6 cellular contexts compared by ENCODE assay signal in genomic region chr9:41018948-41019347, GRCh38.
DNase-seq lines count a peak whose midpoint lies in the region; ATAC-seq and TF ChIP-seq lines count a peak whose summit lies in the region.
"Not testable (repeated sequence)": the region's sequence is repeated elsewhere in the genome, so short reads cannot be mapped to it uniquely, and the experiment has no call there.

No MANE protein-coding gene starts in this region.

- not testable (repeated sequence) for TF ChIP-seq POLR2A in heart left ventricle (IDR thresholded peaks at IDR 0.05); thyroid gland (IDR thresholded peaks at IDR 0.05)

- not testable (repeated sequence) for H3K27me3 ChIP-seq in heart left ventricle; right cardiac atrium (ENCODE audit: control insufficient read depth, insufficient read depth); thyroid gland

- not testable (repeated sequence) for H3K36me3 ChIP-seq in OCI-LY7 (ENCODE audit: insufficient read depth, low read length); thyroid gland
- H3K36me3 ChIP-seq in heart left ventricle: peaks cover 0 to 28% (median 7%) of the 10 kb centered on the region in 9 donors

- H2AFZ ChIP-seq in OCI-LY7 (ENCODE audit: low read length): not testable (repeated sequence)

- not testable (repeated sequence) for H3K4me1 ChIP-seq in OCI-LY7 (ENCODE audit: insufficient read depth, low read length, poor library complexity, severe bottlenecking); heart left ventricle; right cardiac atrium (ENCODE audit: control insufficient read depth, insufficient read depth, low read length); thyroid gland

- H3K4me2 ChIP-seq in OCI-LY7 (ENCODE audit: low read length): not testable (repeated sequence)

- peak; percentile 19 to 71 (median 40) for ATAC-seq in heart left ventricle
- peak; percentile 15 to 59 for ATAC-seq in right cardiac atrium

- H4K20me1 ChIP-seq in OCI-LY7 (ENCODE audit: insufficient read depth, low read length): not testable (repeated sequence)

- 56 to 70% (median 63%) methylated on average over 3 of the region's 3 CpGs for WGBS in heart left ventricle, 4 donors
- WGBS in right cardiac atrium: 68% methylated on average over 3 of the region's 3 CpGs
- 75 to 84% methylated on average over 3 of the region's 3 CpGs for WGBS in thyroid gland, 2 donors

- CTCF ChIA-PET in OCI-LY7 (lab: Charles Lee; ENCODE audit: unreplicated experiment): not testable (repeated sequence)

- not testable (repeated sequence) for H3K9me2 ChIP-seq in OCI-LY7 (ENCODE audit: insufficient read depth, low read length)

- intact Hi-C loops in OCI-LY7 (cut with micrococcal nuclease; ENCODE audit: unreplicated experiment); heart left ventricle (cut with DNase I); right cardiac atrium (cut with DNase I); thyroid gland (cut with DNase I): not testable (repeated sequence)

- H3K79me2 ChIP-seq in OCI-LY7 (ENCODE audit: insufficient read depth, low read depth, low read length): not testable (repeated sequence)

- not testable (repeated sequence) for H3K4me3 ChIP-seq in OCI-LY7 (ENCODE audit: low read depth, low read length, poor library complexity, severe bottlenecking); heart left ventricle; right cardiac atrium (ENCODE audit: low read length); thyroid gland (replicated peaks in 1 of 3)

- DNase-seq in OCI-LY7 (ENCODE audit: low spot score); heart left ventricle; right cardiac atrium: not testable (repeated sequence)
- DNase-seq in dermis blood vessel endothelial cell (peak; percentile 78), lung microvascular endothelial cell (ENCODE audit: low read depth in 2 of 2) (peak; percentile 58 to 97), thyroid gland (peak; percentile 5)

- not testable (repeated sequence) for H3K27ac ChIP-seq in OCI-LY7 (ENCODE audit: low read depth, low read length, poor library complexity, severe bottlenecking); heart left ventricle; right cardiac atrium (ENCODE audit: low read length); thyroid gland

- TF ChIP-seq CTCF in OCI-LY7 (conservative IDR thresholded peaks at IDR 0.05; ENCODE audit: low read length); heart left ventricle (IDR thresholded peaks at IDR 0.05); thyroid gland (IDR thresholded peaks at IDR 0.05): not testable (repeated sequence)

- POLR2A ChIA-PET in OCI-LY7 (lab: Charles Lee): not testable (repeated sequence)

- BruUV-seq in OCI-LY7 (replicated peaks; lab: Mats Ljungman, UMichigan): TSS peak; percentile 13

- not testable (repeated sequence) for H3K9me3 ChIP-seq in OCI-LY7 (ENCODE audit: low read length); heart left ventricle; right cardiac atrium (ENCODE audit: control insufficient read depth, low read length); thyroid gland
